In genomic region chr4:98765771-98766170, GRCh38 we compare ENCODE assay signal across 27 cellular contexts.
"Had no signal": no experiment of that assay in that cellular context is flagged by ENCODE, and none has a peak within 500 bp of the region (broad histone marks: within the 10 kb centered on the region; RNA-seq: fewer than 3 reads in every experiment).

No MANE protein-coding gene starts in this region.

- H3K4me1 ChIP-seq: stomach, suprapubic skin, testis, thyroid gland, tibial artery, tibial nerve, transverse colon, upper lobe of left lung, upper lobe of right lung, uterus, vagina had no signal

- H3K9me3 ChIP-seq: testis, thyroid gland had no signal

- H3K4me3 ChIP-seq: stomach, suprapubic skin, testis, thoracic aorta, thyroid gland, tibial artery, tibial nerve, transverse colon, upper lobe of left lung, upper lobe of right lung, uterus, vagina had no signal

- ATAC-seq: stimulated activated effector memory CD8-positive, alpha-beta T cell treated with anti-CD3 and anti-CD28 coated beads, Interleukin-12 subunit alpha, Interleukin-12 subunit beta, amount 100 ng/mL, for 72 hours; stimulated activated memory B cell treated with anti-CD40 and anti-IgM and Interleukin-4, amounts not matched to agents 10 μg/mL and 1 μg/mL and 100 μg/mL, for 72 hours; stimulated activated naive B cell treated with anti-CD40 and anti-IgM and Interleukin-4, amounts not matched to agents 10 μg/mL and 1 μg/mL and 100 μg/mL, for 72 hours; stimulated activated naive CD8-positive, alpha-beta T cell treated with anti-CD3 and anti-CD28 coated beads, Interleukin-15, amount 100 ng/mL, for 72 hours; stimulated activated naive CD8-positive, alpha-beta T cell treated with anti-CD3 and anti-CD28 coated beads, Interleukin-15, Interleukin-2, amounts not matched to agents 100 U/mL and 50 U/mL, for 24 hours; upper lobe of right lung had no signal

- H3K36me3 ChIP-seq: stomach, suprapubic skin, thoracic aorta, thyroid gland, tibial artery, tibial nerve, transverse colon, upper lobe of left lung, upper lobe of right lung, uterus, vagina had no signal

- FAIRE-seq: urothelium cell line had no signal

- H3K27me3 ChIP-seq: stomach, suprapubic skin, testis, thyroid gland, tibial artery, tibial nerve, transverse colon, upper lobe of left lung, upper lobe of right lung, uterus, vagina had no signal

- DNase-seq: stimulated activated CD4-positive, alpha-beta T cell treated with anti-CD3 and anti-CD28 coated beads, Interleukin-2, amount 100 ng/mL, for 48 hours; stimulated activated CD4-positive, alpha-beta T cell treated with anti-CD3 and anti-CD28 coated beads, Interleukin-4, amount 100 ng/mL, for 1 hour; stimulated activated CD4-positive, alpha-beta T cell treated with anti-CD3 and anti-CD28 coated beads, Interleukin-4, amount 100 ng/mL, for 24 hours; stimulated activated CD4-positive, alpha-beta T cell treated with anti-CD3 and anti-CD28 coated beads, Interleukin-4, amount 100 ng/mL, for 4 hours; stimulated activated CD8-positive, alpha-beta memory T cell treated with anti-CD3 and anti-CD28 coated beads, Interleukin-4, amount 100 ng/mL, for 48 hours; stimulated activated naive B cell treated with anti-CD40 and anti-IgM and Interleukin-4, amounts not matched to agents 10 μg/mL and 1 μg/mL and 100 μg/mL, for 72 hours; stimulated activated naive CD4-positive, alpha-beta T cell; stimulated activated naive CD4-positive, alpha-beta T cell treated with Interleukin-2 at 50 U/mL for 16 hours; stimulated activated naive CD8-positive, alpha-beta T cell treated with anti-CD3 and anti-CD28 coated beads, Interleukin-15, amount 100 ng/mL, for 72 hours; stimulated activated naive CD8-positive, alpha-beta T cell treated with anti-CD3 and anti-CD28 coated beads, Interleukin-15, Interleukin-2, amounts not matched to agents 100 U/mL and 50 U/mL, for 24 hours; stomach; substantia nigra; testis; thyroid gland; tibial artery; transverse colon; trophoblast cell; upper lobe of left lung; upper lobe of right lung; uterus had no signal

- H3K27ac ChIP-seq: stomach, suprapubic skin, testis, thoracic aorta, thyroid gland, tibial artery, tibial nerve, transverse colon, upper lobe of left lung, upper lobe of right lung, uterus, vagina had no signal
